In genomic region chr18:63881851-63882250, GRCh38 we compare ENCODE assay signal across 21 cellular contexts. TPM values are rescaled to one million over a fixed set of nuclear protein-coding genes. Genes with fewer than 3 reads are reported as not detected.
A peak's percentile ranks its signal among the peaks of the same experiment; 100 is the strongest.
DNase-seq lines count a peak whose midpoint lies in the region; ATAC-seq and TF ChIP-seq lines count a peak whose summit lies in the region.
"Had no signal": no experiment of that assay in that cellular context is flagged by ENCODE, and none has a peak within 500 bp of the region (broad histone marks: within the 10 kb centered on the region; RNA-seq: fewer than 3 reads in every experiment).

No MANE protein-coding gene starts in this region.

- no peak overlapping the region for H4K91ac ChIP-seq in trophoblast cell (ENCODE audit: low read depth, low read length)

- no peaks in the 10 kb centered on the region for H3K9me3 Mint-ChIP-seq in activated CD8-positive, alpha-beta T cell treated with anti-CD3 and anti-CD28 coated beads for 36 hours
- no peaks in the 10 kb centered on the region for H3K9me3 Mint-ChIP-seq in activated CD8-positive, alpha-beta T cell treated with anti-CD3 and anti-CD28 coated beads, Interleukin-2, amount 10 ng/mL, durations not matched to agents 7 days and 5 days (ENCODE audit: insufficient read depth)
- H3K9me3 Mint-ChIP-seq: stimulated activated naive B cell treated with anti-CD40 and anti-IgM and Interleukin-4, amounts not matched to agents 10 μg/mL and 1 μg/mL and 100 μg/mL, for 72 hours had no signal

- H3K36me3 Mint-ChIP-seq in activated CD8-positive, alpha-beta T cell treated with anti-CD3 and anti-CD28 coated beads for 36 hours (ENCODE audit: low read depth): no peaks in the 10 kb centered on the region
- H3K36me3 Mint-ChIP-seq in activated CD8-positive, alpha-beta T cell treated with anti-CD3 and anti-CD28 coated beads, Interleukin-2, amount 10 ng/mL, durations not matched to agents 7 days and 5 days (ENCODE audit: low read depth): no peaks in the 10 kb centered on the region
- H3K36me3 Mint-ChIP-seq: stimulated activated naive B cell treated with anti-CD40 and anti-IgM and Interleukin-4, amounts not matched to agents 10 μg/mL and 1 μg/mL and 100 μg/mL, for 72 hours had no signal

- POLR2A ChIA-PET in activated CD8-positive, alpha-beta T cell treated with anti-CD3 and anti-CD28 coated beads for 36 hours (lab: Charles Lee): no interaction called here
- POLR2A ChIA-PET in activated CD8-positive, alpha-beta T cell treated with anti-CD3 and anti-CD28 coated beads, Interleukin-2, amount 10 ng/mL, durations not matched to agents 7 days and 5 days (lab: Charles Lee): no interaction called here

- H2AFZ ChIP-seq in trophoblast cell (ENCODE audit: insufficient read depth, low read length, poor library complexity): no peak overlapping the region

- peaks cover 15% of the 10 kb centered on the region for H3K27me3 Mint-ChIP-seq in activated CD8-positive, alpha-beta T cell treated with anti-CD3 and anti-CD28 coated beads for 36 hours
- peaks cover 9% of the 10 kb centered on the region for H3K27me3 Mint-ChIP-seq in activated CD8-positive, alpha-beta T cell treated with anti-CD3 and anti-CD28 coated beads, Interleukin-2, amount 10 ng/mL, durations not matched to agents 7 days and 5 days (ENCODE audit: low read depth)

- H3K27me3 ChIP-seq in trophoblast cell (ENCODE audit: insufficient read depth, low read length): no peaks in the 10 kb centered on the region
- H3K27me3 ChIP-seq: right lobe of liver, uterus had no signal

- no peak overlapping the region for H2BK120ac ChIP-seq in trophoblast cell (ENCODE audit: insufficient read depth, low read length, poor library complexity)

- H3K27ac Mint-ChIP-seq in activated CD8-positive, alpha-beta T cell treated with anti-CD3 and anti-CD28 coated beads for 36 hours: no peak overlapping the region
- no peak overlapping the region for H3K27ac Mint-ChIP-seq in activated CD8-positive, alpha-beta T cell treated with anti-CD3 and anti-CD28 coated beads, Interleukin-2, amount 10 ng/mL, durations not matched to agents 7 days and 5 days
- H3K27ac Mint-ChIP-seq: stimulated activated naive B cell treated with anti-CD40 and anti-IgM and Interleukin-4, amounts not matched to agents 10 μg/mL and 1 μg/mL and 100 μg/mL, for 72 hours had no signal

- no peak overlapping the region for H2AK5ac ChIP-seq in trophoblast cell (ENCODE audit: low read length)

- H3K14ac ChIP-seq in trophoblast cell (ENCODE audit: low read length): no peak overlapping the region

- H3K9me3 ChIP-seq in trophoblast cell (ENCODE audit: insufficient read depth, low read depth, low read length): no peaks in the 10 kb centered on the region
- H3K9me3 ChIP-seq: right lobe of liver, uterus had no signal

- no peak overlapping the region for H3K4ac ChIP-seq in trophoblast cell (ENCODE audit: low read depth, low read length)

- no peak overlapping the region for H3K4me2 ChIP-seq in trophoblast cell (ENCODE audit: low read length)
- H3K4me2 ChIP-seq: KMS-11 had no signal

- H3K18ac ChIP-seq in trophoblast cell (ENCODE audit: low read length): no peak overlapping the region

- peaks cover 4% of the 10 kb centered on the region for H3K4me1 Mint-ChIP-seq in activated CD8-positive, alpha-beta T cell treated with anti-CD3 and anti-CD28 coated beads for 36 hours (ENCODE audit: low read depth)
- no peaks in the 10 kb centered on the region for H3K4me1 Mint-ChIP-seq in activated CD8-positive, alpha-beta T cell treated with anti-CD3 and anti-CD28 coated beads, Interleukin-2, amount 10 ng/mL, durations not matched to agents 7 days and 5 days (ENCODE audit: low read depth)
- H3K4me1 Mint-ChIP-seq: stimulated activated naive B cell treated with anti-CD40 and anti-IgM and Interleukin-4, amounts not matched to agents 10 μg/mL and 1 μg/mL and 100 μg/mL, for 72 hours had no signal

- DNase-seq in activated CD8-positive, alpha-beta T cell treated with anti-CD3 and anti-CD28 coated beads for 36 hours: peak; percentile 4
- no peak for DNase-seq in activated CD8-positive, alpha-beta T cell treated with anti-CD3 and anti-CD28 coated beads, Interleukin-2, amount 10 ng/mL, durations not matched to agents 7 days and 5 days
- DNase-seq in M059J (ENCODE audit: low read depth): peak; percentile 55
- peak; percentile 42 for DNase-seq in choroid plexus epithelial cell (ENCODE audit: low read depth)
- DNase-seq in trophoblast cell: peak; percentile 29 to 88
- DNase-seq in T-helper 9 cell: no peak
- no peak for DNase-seq in dedifferentiated amniotic fluid mesenchymal stem cell (ENCODE audit: extremely low spot score)
- DNase-seq: activated CD4-positive, alpha-beta T cell treated with anti-CD3 and anti-CD28 coated beads for 1 hour; anterior cingulate cortex; COR-L47; GOT3; NCI-H1694; NCI-H524; right lobe of liver; stimulated activated naive B cell treated with anti-CD40 and anti-IgM and Interleukin-4, amounts not matched to agents 10 μg/mL and 1 μg/mL and 100 μg/mL, for 72 hours; T-helper 1 cell; uterus had no signal

- H4K8ac ChIP-seq in trophoblast cell (ENCODE audit: low read depth, low read length): no peak overlapping the region

- no peaks in the 10 kb centered on the region for H3K79me2 ChIP-seq in trophoblast cell (ENCODE audit: control insufficient read depth, insufficient read depth, low read length, poor library complexity)

- H3K4me3 ChIP-seq in choroid plexus epithelial cell (ENCODE audit: low read depth, low read length) (no peak overlapping the region), trophoblast cell (ENCODE audit: low read depth, low read length) (no peak overlapping the region)
- H3K4me3 ChIP-seq: right lobe of liver, uterus had no signal

- H2BK5ac ChIP-seq in trophoblast cell (ENCODE audit: low read depth, low read length, poor library complexity): no peak overlapping the region

- no peaks in the 10 kb centered on the region for H3K36me3 ChIP-seq in trophoblast cell (ENCODE audit: control insufficient read depth in 1 of 2, insufficient read depth in 2 of 2, low read length in 2 of 2)
- H3K36me3 ChIP-seq: right lobe of liver, uterus had no signal

- H3K79me1 ChIP-seq in trophoblast cell (ENCODE audit: low read length): no peaks in the 10 kb centered on the region

- CTCF ChIA-PET in activated CD8-positive, alpha-beta T cell treated with anti-CD3 and anti-CD28 coated beads for 36 hours (lab: Charles Lee): no interaction called here
- CTCF ChIA-PET in activated CD8-positive, alpha-beta T cell treated with anti-CD3 and anti-CD28 coated beads, Interleukin-2, amount 10 ng/mL, durations not matched to agents 7 days and 5 days (lab: Charles Lee): no interaction called here

- no peak overlapping the region for H3K4me3 Mint-ChIP-seq in activated CD8-positive, alpha-beta T cell treated with anti-CD3 and anti-CD28 coated beads for 36 hours
- H3K4me3 Mint-ChIP-seq in activated CD8-positive, alpha-beta T cell treated with anti-CD3 and anti-CD28 coated beads, Interleukin-2, amount 10 ng/mL, durations not matched to agents 7 days and 5 days: no peak overlapping the region
- H3K4me3 Mint-ChIP-seq: stimulated activated naive B cell treated with anti-CD40 and anti-IgM and Interleukin-4, amounts not matched to agents 10 μg/mL and 1 μg/mL and 100 μg/mL, for 72 hours had no signal

- H3K4me1 ChIP-seq in trophoblast cell (ENCODE audit: control insufficient read depth in 1 of 2, insufficient read depth in 2 of 2, low read length in 2 of 2): no peaks in the 10 kb centered on the region
- H3K4me1 ChIP-seq: right lobe of liver, uterus had no signal

- H3K27ac ChIP-seq in trophoblast cell (ENCODE audit: low read depth, low read length): no peak overlapping the region
- H3K27ac ChIP-seq: KMS-11, right lobe of liver, uterus had no signal

- intact Hi-C loops in activated CD8-positive, alpha-beta T cell treated with anti-CD3 and anti-CD28 coated beads for 36 hours (cut with micrococcal nuclease): no loop called here

- peak; percentile 49 for ATAC-seq in activated CD8-positive, alpha-beta T cell treated with anti-CD3 and anti-CD28 coated beads for 36 hours
- no peak for ATAC-seq in activated CD8-positive, alpha-beta T cell treated with anti-CD3 and anti-CD28 coated beads, Interleukin-2, amount 10 ng/mL, durations not matched to agents 7 days and 5 days
- ATAC-seq in HG02884 (IDR thresholded peaks at IDR 0.05; ENCODE audit: unreplicated experiment): no peak
- ATAC-seq: right lobe of liver; stimulated activated naive B cell treated with anti-CD40 and anti-IgM and Interleukin-4, amounts not matched to agents 10 μg/mL and 1 μg/mL and 100 μg/mL, for 72 hours had no signal

- no peak overlapping the region for H4K12ac ChIP-seq in trophoblast cell (ENCODE audit: low read depth, low read length)

- H3K23ac ChIP-seq in trophoblast cell (ENCODE audit: low read length): no peak overlapping the region

- WGBS in trophoblast cell (ENCODE audit: extremely low coverage, insufficient coverage, insufficient read length): no CpG with 5 or more reads among the region's 4 CpGs

- no peak for TF ChIP-seq CTCF in activated CD8-positive, alpha-beta T cell treated with anti-CD3 and anti-CD28 coated beads for 36 hours (IDR thresholded peaks at IDR 0.05)
- TF ChIP-seq CTCF in choroid plexus epithelial cell (conservative IDR thresholded peaks at IDR 0.05; ENCODE audit: low read depth, low read length): no peak

- no peak overlapping the region for H2BK12ac ChIP-seq in trophoblast cell (ENCODE audit: low read length)

- no peak overlapping the region for H3K9ac ChIP-seq in trophoblast cell (ENCODE audit: low read length)
- H3K9ac ChIP-seq: KMS-11 had no signal

RNA-seq across cellular contexts. Expression of gene SERPINB2, which starts 5.7 kb away (rescaled TPM):
- total RNA-seq in activated CD8-positive, alpha-beta T cell treated with anti-CD3 and anti-CD28 coated beads for 36 hours: not detected
- total RNA-seq in activated CD8-positive, alpha-beta T cell treated with anti-CD3 and anti-CD28 coated beads, Interleukin-2, amount 10 ng/mL, durations not matched to agents 7 days and 5 days: not detected
- total RNA-seq in M059J (2014; rRNA removed; shearing (Covaris generic)): 24.2 and 26.6 TPM in 2 replicates
- 0.76 and 0.83 TPM in 2 replicates for polyA plus RNA-seq in trophoblast cell (2013)
- total RNA-seq: frontal cortex, right lobe of liver had no signal

RNA-seq across cellular contexts. Expression of gene SERPINB10, which starts 25.9 kb away (rescaled TPM):
- not detected for total RNA-seq in activated CD8-positive, alpha-beta T cell treated with anti-CD3 and anti-CD28 coated beads for 36 hours
- total RNA-seq in activated CD8-positive, alpha-beta T cell treated with anti-CD3 and anti-CD28 coated beads, Interleukin-2, amount 10 ng/mL, durations not matched to agents 7 days and 5 days: not detected
- total RNA-seq in M059J (2014; rRNA removed; shearing (Covaris generic)): not detected in 2 replicates
- polyA plus RNA-seq in trophoblast cell (2013): not detected in 2 replicates
- total RNA-seq: uterus had no signal
- polyA plus RNA-seq: AG04450 had no signal

Comparison
In these comparisons a context has a peak if more than half of its experiments do, and no peak if none do; other contexts are left out.
1. DNase-seq: peak in activated CD8-positive, alpha-beta T cell treated with anti-CD3 and anti-CD28 coated beads for 36 hours (single experiment), M059J (single experiment), choroid plexus epithelial cell (single experiment) and trophoblast cell (2 of 2); none in activated CD8-positive, alpha-beta T cell treated with anti-CD3 and anti-CD28 coated beads, Interleukin-2, amount 10 ng/mL, durations not matched to agents 7 days and 5 days (single experiment), T-helper 9 cell (single experiment) and dedifferentiated amniotic fluid mesenchymal stem cell (single experiment).
2. RNA of gene SERPINB2, which starts 5.7 kb away (total RNA-seq): 24.2 to 26.6 TPM in M059J; not detected in activated CD8-positive, alpha-beta T cell treated with anti-CD3 and anti-CD28 coated beads for 36 hours and not detected in activated CD8-positive, alpha-beta T cell treated with anti-CD3 and anti-CD28 coated beads, Interleukin-2, amount 10 ng/mL, durations not matched to agents 7 days and 5 days; every median in the first group is over 10 times any median in the second.